ENCODE assay signal across 31 cellular contexts in the genomic region with DNA sequence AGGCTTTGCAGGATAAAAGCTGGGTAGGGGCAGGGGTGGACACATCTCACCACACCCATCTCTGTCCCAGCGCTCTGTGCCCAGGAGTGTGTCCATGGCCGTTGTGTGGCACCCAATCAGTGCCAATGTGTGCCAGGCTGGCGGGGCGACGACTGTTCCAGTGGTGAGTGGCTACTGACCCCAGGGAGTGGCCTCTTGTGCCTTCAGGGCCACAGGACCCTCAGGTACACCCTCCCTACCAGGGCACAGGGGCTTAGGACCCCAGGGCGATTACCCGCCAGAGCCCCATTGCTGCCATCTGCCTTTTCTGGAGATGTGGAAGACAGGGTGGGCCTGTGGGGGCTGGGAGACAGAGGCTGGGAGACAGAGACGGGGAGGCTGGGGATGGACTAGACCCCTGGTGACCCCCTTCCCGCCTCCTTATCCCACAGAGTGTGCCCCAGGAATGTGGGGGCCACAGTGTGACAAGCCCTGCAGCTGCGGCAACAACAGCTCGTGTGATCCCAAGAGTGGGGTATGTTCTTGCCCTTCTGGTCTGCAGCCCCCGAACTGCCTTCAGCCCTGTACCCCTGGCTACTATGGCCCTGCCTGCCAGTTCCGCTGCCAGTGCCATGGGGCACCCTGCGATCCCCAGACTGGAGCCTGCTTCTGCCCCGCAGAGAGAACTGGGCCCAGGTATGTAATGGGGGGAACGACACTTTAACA. TPM values are rescaled to one million over a fixed set of nuclear protein-coding genes. Genes with fewer than 3 reads are reported as not detected.
"Had no signal": no experiment of that assay in that cellular context is flagged by ENCODE, and none has a peak within 500 bp of the region (broad histone marks: within the 10 kb centered on the region; RNA-seq: fewer than 3 reads in every experiment).

No MANE protein-coding gene starts in this region.

- H3K27me3 Mint-ChIP-seq: activated naive CD4-positive, alpha-beta T cell treated with anti-CD3 and anti-CD28 coated beads, Interleukin-2, amount 50 U/mL, for 24 hours had no signal

- H3K9me3 Mint-ChIP-seq: activated CD4-positive, alpha-beta T cell treated with anti-CD3 and anti-CD28 coated beads, Interleukin-2, amount 10 ng/mL, durations not matched to agents 7 days and 5 days; activated CD8-positive, alpha-beta T cell treated with anti-CD3 and anti-CD28 coated beads for 36 hours; activated naive CD4-positive, alpha-beta T cell treated with anti-CD3 and anti-CD28 coated beads, Interleukin-2, amount 50 U/mL, for 24 hours; effector memory CD8-positive, alpha-beta T cell; mesothelial cell of epicardium; natural killer cell; stimulated activated naive CD8-positive, alpha-beta T cell treated with anti-CD3 and anti-CD28 coated beads, Interleukin-15, Interleukin-2, amounts not matched to agents 100 ng/mL and 50 ng/mL, for 24 hours had no signal

- H3K4me1 ChIP-seq: pancreas, right lobe of liver had no signal

- H3K4me3 ChIP-seq: heart left ventricle, right lobe of liver, skin epidermis, thyroid gland had no signal

- H3K36me3 ChIP-seq: neutrophil, pancreas, right lobe of liver, WERI-Rb-1 had no signal

- ATAC-seq: effector memory CD8-positive, alpha-beta T cell; natural killer cell had no signal

- H3K27me3 ChIP-seq: neutrophil, pancreas, right lobe of liver, thyroid gland had no signal

- H3K4me1 Mint-ChIP-seq: activated CD8-positive, alpha-beta memory T cell treated with anti-CD3 and anti-CD28 coated beads, Interleukin-2, amount 10 ng/mL, durations not matched to agents 7 days and 5 days had no signal

- DNase-seq: activated CD4-positive, alpha-beta T cell treated with anti-CD3 and anti-CD28 coated beads, Interleukin-2, amount 10 ng/mL, durations not matched to agents 7 days and 5 days; activated CD4-positive, CD25-positive, alpha-beta regulatory T cell treated with anti-CD3 and anti-CD28 coated beads, Interleukin-2, amount 50 U/mL, for 72 hours; activated CD8-positive, alpha-beta memory T cell treated with anti-CD3 and anti-CD28 coated beads, Interleukin-2, amount 10 ng/mL, durations not matched to agents 7 days and 5 days; activated CD8-positive, alpha-beta T cell treated with anti-CD3 and anti-CD28 coated beads for 36 hours; activated gamma-delta T cell treated with Interleukin-2 at 50 U/mL for 16 hours; activated T-cell treated with anti-CD3 and anti-CD28 coated beads for 4 hours; anterior cingulate cortex; effector memory CD8-positive, alpha-beta T cell; esophagus squamous epithelium; islet precursor cell; left colon; natural killer cell; stimulated activated CD4-positive, alpha-beta T cell treated with anti-CD3 and anti-CD28 coated beads, Interleukin-1b, Interleukin-23, amount 100 ng/mL, for 48 hours; substantia nigra; T-helper 1 cell; thyroid gland; WERI-Rb-1 had no signal

- H3K27ac Mint-ChIP-seq: activated CD4-positive, alpha-beta T cell treated with anti-CD3 and anti-CD28 coated beads, Interleukin-2, amount 10 ng/mL, durations not matched to agents 7 days and 5 days; activated CD8-positive, alpha-beta memory T cell treated with anti-CD3 and anti-CD28 coated beads, Interleukin-2, amount 10 ng/mL, durations not matched to agents 7 days and 5 days; activated CD8-positive, alpha-beta T cell treated with anti-CD3 and anti-CD28 coated beads for 36 hours; activated naive CD4-positive, alpha-beta T cell treated with anti-CD3 and anti-CD28 coated beads, Interleukin-2, amount 50 U/mL, for 24 hours; brain; effector memory CD8-positive, alpha-beta T cell; mesothelial cell of epicardium; natural killer cell; stimulated activated naive CD8-positive, alpha-beta T cell treated with anti-CD3 and anti-CD28 coated beads, Interleukin-15, Interleukin-2, amounts not matched to agents 100 ng/mL and 50 ng/mL, for 24 hours had no signal

- H3K4me3 Mint-ChIP-seq: activated CD4-positive, alpha-beta T cell treated with anti-CD3 and anti-CD28 coated beads, Interleukin-2, amount 10 ng/mL, durations not matched to agents 7 days and 5 days; activated CD8-positive, alpha-beta memory T cell treated with anti-CD3 and anti-CD28 coated beads, Interleukin-2, amount 10 ng/mL, durations not matched to agents 7 days and 5 days; activated CD8-positive, alpha-beta T cell treated with anti-CD3 and anti-CD28 coated beads for 36 hours; activated naive CD4-positive, alpha-beta T cell treated with anti-CD3 and anti-CD28 coated beads, Interleukin-2, amount 50 U/mL, for 24 hours; brain; effector memory CD8-positive, alpha-beta T cell; mesothelial cell of epicardium; natural killer cell; stimulated activated naive CD8-positive, alpha-beta T cell treated with anti-CD3 and anti-CD28 coated beads, Interleukin-15, Interleukin-2, amounts not matched to agents 100 ng/mL and 50 ng/mL, for 24 hours had no signal

- H3K36me3 Mint-ChIP-seq: activated CD8-positive, alpha-beta memory T cell treated with anti-CD3 and anti-CD28 coated beads, Interleukin-2, amount 10 ng/mL, durations not matched to agents 7 days and 5 days; activated naive CD4-positive, alpha-beta T cell treated with anti-CD3 and anti-CD28 coated beads, Interleukin-2, amount 50 U/mL, for 24 hours; brain; mesothelial cell of epicardium; natural killer cell had no signal

- H3K9me3 ChIP-seq: esophagus squamous epithelium, heart left ventricle, neutrophil, pancreas, right lobe of liver, thyroid gland had no signal

- H3K27ac ChIP-seq: heart left ventricle, neutrophil, pancreas, right lobe of liver, skin epidermis, thyroid gland, WERI-Rb-1 had no signal

- FAIRE-seq: pancreas, TTC549 had no signal

RNA-seq across cellular contexts. Expression of gene PEAR1, which starts 12.8 kb away (rescaled TPM):
- total RNA-seq: activated CD8-positive, alpha-beta memory T cell treated with anti-CD3 and anti-CD28 coated beads, Interleukin-2, amount 10 ng/mL, durations not matched to agents 7 days and 5 days had no signal

RNA-seq across cellular contexts. Expression of gene LRRC71, which starts 14.1 kb away (rescaled TPM):
- total RNA-seq: activated CD4-positive, alpha-beta T cell treated with anti-CD3 and anti-CD28 coated beads, Interleukin-2, amount 10 ng/mL, durations not matched to agents 7 days and 5 days; activated CD8-positive, alpha-beta memory T cell treated with anti-CD3 and anti-CD28 coated beads, Interleukin-2, amount 10 ng/mL, durations not matched to agents 7 days and 5 days; activated CD8-positive, alpha-beta T cell treated with anti-CD3 and anti-CD28 coated beads for 36 hours; esophagus squamous epithelium; left colon; natural killer cell; pancreas; thyroid gland had no signal
- polyA plus RNA-seq: urinary bladder had no signal

RNA-seq across cellular contexts. Expression of gene NTRK1, which starts 45.7 kb away (rescaled TPM):
- total RNA-seq: dermis microvascular lymphatic vessel endothelial cell, lung microvascular endothelial cell, right lobe of liver had no signal

RNA-seq across cellular contexts. Expression of gene INSRR, which starts 47.4 kb away (rescaled TPM):
- total RNA-seq: dermis microvascular lymphatic vessel endothelial cell, esophagus squamous epithelium, left colon, lung microvascular endothelial cell, pulmonary artery endothelial cell, right lobe of liver, thyroid gland had no signal
